Comparison of ENCODE assay signal across 8 cellular contexts in the genomic region with DNA sequence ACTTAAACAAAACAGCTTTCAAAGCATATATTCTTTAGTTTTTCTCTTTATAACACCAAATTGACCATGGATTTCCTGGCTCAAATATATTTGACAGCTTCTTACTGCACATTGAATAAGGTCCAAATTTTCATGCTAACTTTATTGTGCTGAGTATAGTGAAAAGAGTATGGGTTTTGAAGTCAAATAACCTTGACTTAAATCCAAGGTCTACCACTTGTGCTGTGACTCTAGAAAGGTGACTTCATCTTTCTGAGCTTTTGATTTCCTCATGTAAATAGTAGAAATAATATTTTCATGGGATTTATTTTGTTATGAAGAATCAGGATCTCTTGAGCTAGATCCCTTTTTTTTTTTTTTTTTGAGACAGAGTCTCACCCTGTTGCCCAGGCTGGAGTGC.
"Had no signal": no experiment of that assay in that cellular context is flagged by ENCODE, and none has a peak within 500 bp of the region (broad histone marks: within the 10 kb centered on the region; RNA-seq: fewer than 3 reads in every experiment).

No MANE protein-coding gene starts in this region.

- FAIRE-seq: H1, H54, HTR-8/SVneo had no signal

- H3K4me2 ChIP-seq: GM23338 had no signal

- H2AFZ ChIP-seq: GM23338 had no signal

- ATAC-seq: GM23338 had no signal

- H3K4me3 Mint-ChIP-seq: GM23338, H9 had no signal

- H3K4me1 Mint-ChIP-seq: GM23338, H9 had no signal

- H3K9me3 Mint-ChIP-seq: GM23338 had no signal

- H3K27ac Mint-ChIP-seq: GM23338, H9 had no signal

- DNase-seq: H9, HCEC 1CT, IMR-90, KBM-7 had no signal

- H3K4me3 ChIP-seq: GM23338 had no signal
